ENCODE assay signal across 11 cellular contexts in genomic region chr14:73795974-73796373, GRCh38. TPM values are rescaled to one million over a fixed set of nuclear protein-coding genes. Genes with fewer than 3 reads are reported as not detected.
DNase-seq lines count a peak whose midpoint lies in the region; ATAC-seq and TF ChIP-seq lines count a peak whose summit lies in the region.
"Had no signal": no experiment of that assay in that cellular context is flagged by ENCODE, and none has a peak within 500 bp of the region (broad histone marks: within the 10 kb centered on the region; RNA-seq: fewer than 3 reads in every experiment).

No MANE protein-coding gene starts in this region.

- H3K4me1 Mint-ChIP-seq in activated CD8-positive, alpha-beta T cell treated with anti-CD3 and anti-CD28 coated beads for 36 hours (ENCODE audit: low read depth): peaks cover 2% of the 10 kb centered on the region

- intact Hi-C loops in activated CD8-positive, alpha-beta T cell treated with anti-CD3 and anti-CD28 coated beads for 36 hours (cut with micrococcal nuclease): no loop called here

- no peaks in the 10 kb centered on the region for H3K27me3 Mint-ChIP-seq in activated CD8-positive, alpha-beta T cell treated with anti-CD3 and anti-CD28 coated beads for 36 hours

- no peak overlapping the region for H3K4me3 Mint-ChIP-seq in activated CD8-positive, alpha-beta T cell treated with anti-CD3 and anti-CD28 coated beads for 36 hours

- peak; percentile 58 for DNase-seq in AG08396 (ENCODE audit: low spot score)
- peak; percentile 46 to 71 for DNase-seq in cardiac fibroblast (ENCODE audit: low read depth in 2 of 2)
- DNase-seq in mesenteric fat pad (ENCODE audit: low spot score): peak; percentile 51
- no peak for DNase-seq in anterior cingulate cortex (lab: John Stamatoyannopoulos, UW)
- DNase-seq in activated CD8-positive, alpha-beta T cell treated with anti-CD3 and anti-CD28 coated beads for 36 hours: no peak
- DNase-seq: brain microvascular endothelial cell, NCI-H187 treated with DMSO at 0.1 percent for 48 hours had no signal

- ATAC-seq in HG03571 (IDR thresholded peaks at IDR 0.05; ENCODE audit: unreplicated experiment): no peak
- no peak for ATAC-seq in activated CD8-positive, alpha-beta T cell treated with anti-CD3 and anti-CD28 coated beads for 36 hours
- ATAC-seq in HG02973 (IDR thresholded peaks at IDR 0.05; ENCODE audit: unreplicated experiment): no peak

- H3K27ac Mint-ChIP-seq in activated CD8-positive, alpha-beta T cell treated with anti-CD3 and anti-CD28 coated beads for 36 hours: no peak overlapping the region

- no peaks in the 10 kb centered on the region for H3K36me3 Mint-ChIP-seq in activated CD8-positive, alpha-beta T cell treated with anti-CD3 and anti-CD28 coated beads for 36 hours (ENCODE audit: low read depth)

- no peak for TF ChIP-seq CTCF in cardiac fibroblast (IDR thresholded peaks at IDR 0.05; ENCODE audit: low read depth, low read length)
- TF ChIP-seq CTCF in activated CD8-positive, alpha-beta T cell treated with anti-CD3 and anti-CD28 coated beads for 36 hours (IDR thresholded peaks at IDR 0.05): no peak

- TF ChIP-seq EP300 in Ishikawa (IDR thresholded peaks at IDR 0.05; ENCODE audit: borderline replicate concordance): peak; percentile 26; the same call in 1 of the 2 replicates

- POLR2A ChIA-PET in activated CD8-positive, alpha-beta T cell treated with anti-CD3 and anti-CD28 coated beads for 36 hours (lab: Charles Lee): interaction anchor here (3.9 kb wide), 1 partner anchor 9 kb away, joined by 25 read pairs; no protein-coding TSS in a partner anchor

- CTCF ChIA-PET in activated CD8-positive, alpha-beta T cell treated with anti-CD3 and anti-CD28 coated beads for 36 hours (lab: Charles Lee): interaction anchor here (1.2 to 1.8 kb wide), 2 partner anchors 8 to 31 kb away, joined by 3 to 6 read pairs; no protein-coding TSS in a partner anchor

- H3K9me3 Mint-ChIP-seq in activated CD8-positive, alpha-beta T cell treated with anti-CD3 and anti-CD28 coated beads for 36 hours: no peaks in the 10 kb centered on the region

- TF ChIP-seq RAD21 in Ishikawa (IDR thresholded peaks at IDR 0.05; ENCODE audit: low read depth): no peak

- H3K4me3 ChIP-seq in cardiac fibroblast (replicated peaks in 1 of 2; ENCODE audit: low read depth in 2 of 2, low read length in 2 of 2): no peak overlapping the region
- H3K4me3 ChIP-seq: right atrium auricular region had no signal

TF ChIP-seq in Ishikawa, 13 proteins besides CTCF, POLR2A, EP300 and RAD21:
- TF ChIP-seq TCF12 (IDR thresholded peaks at IDR 0.05; ENCODE audit: low read depth) (0 out of 2 replicates have a peak, but pooled peaks have one; percentile 18), NFIC (IDR thresholded peaks at IDR 0.05) (0 out of 2 replicates have a peak, but pooled peaks have one; percentile 22), TEAD4 (IDR thresholded peaks at IDR 0.05) (peak; percentile 84)
- TF ChIP-seq, protein P1, sequence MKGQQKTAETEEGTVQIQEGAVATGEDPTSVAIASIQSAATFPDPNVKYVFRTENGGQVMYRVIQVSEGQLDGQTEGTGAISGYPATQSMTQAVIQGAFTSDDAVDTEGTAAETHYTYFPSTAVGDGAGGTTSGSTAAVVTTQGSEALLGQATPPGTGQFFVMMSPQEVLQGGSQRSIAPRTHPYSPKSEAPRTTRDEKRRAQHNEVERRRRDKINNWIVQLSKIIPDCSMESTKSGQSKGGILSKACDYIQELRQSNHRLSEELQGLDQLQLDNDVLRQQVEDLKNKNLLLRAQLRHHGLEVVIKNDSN (IDR thresholded peaks at IDR 0.05): no peak
- TF ChIP-seq, protein P2, sequence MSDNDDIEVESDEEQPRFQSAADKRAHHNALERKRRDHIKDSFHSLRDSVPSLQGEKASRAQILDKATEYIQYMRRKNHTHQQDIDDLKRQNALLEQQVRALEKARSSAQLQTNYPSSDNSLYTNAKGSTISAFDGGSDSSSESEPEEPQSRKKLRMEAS (IDR thresholded peaks at IDR 0.05): no peak
TF ChIP-seq in Ishikawa: peak in this region for 3.

RNA-seq across cellular contexts. Expression of gene PTGR2, which starts 55.7 kb away (rescaled TPM):
- 7.3 TPM for total RNA-seq in mesenteric fat pad
- 10 to 100 TPM; 10.6 to 11.0 TPM for total RNA-seq in activated CD8-positive, alpha-beta T cell treated with anti-CD3 and anti-CD28 coated beads for 36 hours

Comparison
In these comparisons a context has a peak if more than half of its experiments do, and no peak if none do; other contexts are left out.
1. DNase-seq: peak in AG08396 (single experiment), cardiac fibroblast (2 of 2) and mesenteric fat pad (single experiment); none in anterior cingulate cortex (0 of 58) and activated CD8-positive, alpha-beta T cell treated with anti-CD3 and anti-CD28 coated beads for 36 hours (single experiment).